In the genomic region with DNA sequence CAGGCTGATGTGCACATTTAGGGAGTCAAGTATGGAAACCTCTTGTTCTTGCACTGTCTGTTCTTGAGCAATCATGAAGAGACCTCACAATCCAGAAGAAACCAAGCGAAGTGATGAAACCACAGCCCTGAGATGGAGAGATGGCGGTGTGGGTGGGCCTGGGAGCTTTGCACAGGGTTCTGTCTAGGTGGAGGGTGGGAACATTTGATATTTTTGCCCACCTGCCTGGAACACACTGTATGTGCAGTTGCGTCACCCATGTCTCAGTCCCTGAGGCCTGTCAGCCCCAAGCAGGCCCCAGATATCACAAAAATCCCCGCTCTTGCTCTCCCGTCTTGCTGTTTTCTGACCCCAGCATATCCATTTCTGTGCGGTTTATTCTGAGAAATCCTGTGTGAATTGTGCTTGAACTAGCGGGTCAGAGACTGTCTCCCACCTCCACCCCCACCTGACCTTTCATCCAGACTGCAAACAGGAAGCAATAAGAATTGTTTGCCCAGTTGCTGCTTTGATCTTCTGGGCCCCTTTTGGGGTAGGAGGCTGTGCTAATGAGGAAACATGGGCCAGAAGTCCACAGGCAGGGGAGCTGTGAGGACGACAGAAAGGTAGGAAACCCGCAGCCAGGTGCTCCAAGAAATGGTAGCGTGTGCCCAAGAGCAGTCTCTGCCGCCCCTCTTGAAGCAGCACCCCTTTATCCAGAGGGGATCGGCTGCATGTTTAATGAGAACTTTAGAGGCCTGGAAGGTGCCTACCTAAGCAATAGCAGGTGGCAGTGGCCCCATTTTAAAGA, we compare ENCODE assay signal across 16 cellular contexts.
DNase-seq lines count a peak whose midpoint lies in the region; ATAC-seq and TF ChIP-seq lines count a peak whose summit lies in the region.
"Had no signal": no experiment of that assay in that cellular context is flagged by ENCODE, and none has a peak within 500 bp of the region (broad histone marks: within the 10 kb centered on the region; RNA-seq: fewer than 3 reads in every experiment).

No MANE protein-coding gene starts in this region.

- H3K27ac ChIP-seq in A673 (ENCODE audit: low read depth, low read length, poor library complexity, severe bottlenecking) = no peak overlapping the region

- BruUV-seq in Caco-2 (replicated peaks; lab: Mats Ljungman, UMichigan) (no TSS peak), A673 (replicated peaks; lab: Mats Ljungman, UMichigan) (no TSS peak)

- in situ Hi-C loops in ACHN (cut with HindIII; ENCODE audit: low pct_ligation_motif_present, low pct_unique_long_range_greater_than_20kb, low sequenced_read_pairs) = no loop called here

- TF ChIP-seq CTCF in Caco-2 (IDR thresholded peaks at IDR 0.05; ENCODE audit: insufficient read depth in 1 of 2, low read depth in 1 of 2, low read length in 1 of 2, severe bottlenecking in 1 of 2, unreplicated experiment in 1 of 2) = peak in 1 of 2 experiments; percentile 1
- no peak for TF ChIP-seq CTCF in A673 (conservative IDR thresholded peaks at IDR 0.05; ENCODE audit: low read depth, low read length)

- H3K4me3 ChIP-seq in Caco-2 (ENCODE audit: low read depth, low read length) (no peak overlapping the region), A673 (ENCODE audit: low read depth, low read length, poor library complexity, severe bottlenecking) (no peak overlapping the region)
- H3K4me3 ChIP-seq: dorsolateral prefrontal cortex had no signal

- H3K27me3 ChIP-seq in Caco-2 (replicated peaks; ENCODE audit: control insufficient read depth, insufficient read depth, low read length) (no peaks in the 10 kb centered on the region), A673 (replicated peaks; ENCODE audit: insufficient read depth, low read depth, low read length, poor library complexity) (no peaks in the 10 kb centered on the region)
- H3K27me3 ChIP-seq: dorsolateral prefrontal cortex had no signal

- H3K36me3 ChIP-seq in Caco-2 (ENCODE audit: control insufficient read depth, insufficient read depth, low read length) = no peaks in the 10 kb centered on the region; the same call in 1 of the 2 replicates
- H3K36me3 ChIP-seq in A673 (ENCODE audit: insufficient read depth, low read length, poor library complexity, severe bottlenecking) = no peaks in the 10 kb centered on the region

- DNase-seq in Caco-2 (peak; percentile 85 to 90), HT-29 (ENCODE audit: low spot score) (peak; percentile 22), SKM-1 treated with dmso at 0.1 percent for 144 hours (lab: John Stamatoyannopoulos, UW; ENCODE audit: unreplicated experiment) (peak; percentile 63), naive B cell (no peak), A673 (ENCODE audit: low spot score) (no peak), ACHN (no peak), superior temporal gyrus (ENCODE audit: extremely low spot score) (no peak)
- DNase-seq in activated T-cell treated with anti-CD3 and anti-CD28 coated beads, Interleukin-2, amount 50 U/mL, for 4 hours = no peak
- DNase-seq: activated CD4-positive, alpha-beta T cell treated with anti-CD3 and anti-CD28 coated beads for 4 hours; aorta; CD8-positive, alpha-beta T cell; dorsolateral prefrontal cortex; KG1; right cardiac atrium; stimulated activated CD4-positive, alpha-beta T cell treated with anti-CD3 and anti-CD28 coated beads, Interleukin-2, amount 100 ng/mL, for 48 hours had no signal

- CTCF ChIA-PET in Caco-2 (lab: Charles Lee) = interaction anchor here (0.5 to 0.7 kb wide), 2 partner anchors 10 to 23 kb away, joined by 3 to 4 read pairs; no protein-coding TSS in a partner anchor
- CTCF ChIA-PET in A673 (lab: Charles Lee) = no interaction called here

- peaks cover 44% of the 10 kb centered on the region for H3K4me1 Mint-ChIP-seq in Caco-2 (ENCODE audit: low read depth, unreplicated experiment)
- H3K4me1 Mint-ChIP-seq in naive B cell = peaks cover 37 to 61% (median 55%) of the 10 kb centered on the region in 3 donors
- peaks cover 5% of the 10 kb centered on the region for H3K4me1 Mint-ChIP-seq in activated T-cell treated with anti-CD3 and anti-CD28 coated beads, Interleukin-2, amount 50 U/mL, for 4 hours (ENCODE audit: low read depth)

- peak overlapping the region; percentile 53 for H3K27ac Mint-ChIP-seq in Caco-2 (ENCODE audit: unreplicated experiment)
- H3K27ac Mint-ChIP-seq in naive B cell = peak overlapping the region; percentile 4 to 97 (median 84)
- H3K27ac Mint-ChIP-seq: CD8-positive, alpha-beta T cell; T-cell had no signal

- H3K36me3 Mint-ChIP-seq in Caco-2 (ENCODE audit: insufficient read depth, unreplicated experiment) (peaks cover 58% of the 10 kb centered on the region), naive B cell (peaks cover 0 to 4% of the 10 kb centered on the region in 2 donors)
- peaks cover 14% of the 10 kb centered on the region for H3K36me3 Mint-ChIP-seq in activated T-cell treated with anti-CD3 and anti-CD28 coated beads, Interleukin-2, amount 50 U/mL, for 4 hours (ENCODE audit: insufficient read depth)

- H3K4me1 ChIP-seq in Caco-2 = peaks cover 43% of the 10 kb centered on the region
- peaks cover 29% of the 10 kb centered on the region for H3K4me1 ChIP-seq in A673 (ENCODE audit: insufficient read depth, low read length, poor library complexity, severe bottlenecking)

- POLR2A ChIA-PET in Caco-2 (lab: Charles Lee) (interaction anchor here (0.6 to 1.0 kb wide), 2 partner anchors 43 to 143 kb away, joined by 3 to 4 read pairs; no protein-coding TSS in a partner anchor), A673 (lab: Charles Lee; ENCODE audit: low non-redundant PET) (no interaction called here)

- no peaks in the 10 kb centered on the region for H3K27me3 Mint-ChIP-seq in Caco-2 (ENCODE audit: insufficient read depth, unreplicated experiment)
- no peaks in the 10 kb centered on the region for H3K27me3 Mint-ChIP-seq in naive B cell
- no peaks in the 10 kb centered on the region for H3K27me3 Mint-ChIP-seq in activated T-cell treated with anti-CD3 and anti-CD28 coated beads, Interleukin-2, amount 50 U/mL, for 4 hours (ENCODE audit: low read depth)
- H3K27me3 Mint-ChIP-seq: T-cell had no signal

- H3K9me3 Mint-ChIP-seq in Caco-2 (ENCODE audit: unreplicated experiment) (no peaks in the 10 kb centered on the region), naive B cell (no peaks in the 10 kb centered on the region)
- no peaks in the 10 kb centered on the region for H3K9me3 Mint-ChIP-seq in activated T-cell treated with anti-CD3 and anti-CD28 coated beads, Interleukin-2, amount 50 U/mL, for 4 hours
- H3K9me3 Mint-ChIP-seq: CD8-positive, alpha-beta T cell; T-cell had no signal

- intact Hi-C loops in Caco-2 (cut with micrococcal nuclease; ENCODE audit: unreplicated experiment) = loop anchor here (1.0 kb wide), 2 partner anchors 33 to 44 kb away; no protein-coding TSS in a partner anchor
- intact Hi-C loops in A673 (cut with micrococcal nuclease; ENCODE audit: unreplicated experiment) = no loop called here

- no peak for ATAC-seq in naive B cell (ENCODE audit: low read depth in 2 of 2)
- ATAC-seq in activated T-cell treated with anti-CD3 and anti-CD28 coated beads, Interleukin-2, amount 50 U/mL, for 4 hours = no peak
- ATAC-seq: CD8-positive, alpha-beta T cell; T-cell had no signal

- H3K9me3 ChIP-seq in Caco-2 (no peaks in the 10 kb centered on the region), A673 (ENCODE audit: low read depth, low read length, poor library complexity, severe bottlenecking) (no peaks in the 10 kb centered on the region)

- H3K4me3 Mint-ChIP-seq in Caco-2 (ENCODE audit: unreplicated experiment) = peak overlapping the region; percentile 51
- H3K4me3 Mint-ChIP-seq in naive B cell = peak overlapping the region in 2 of 8 donors; percentile 3 to 58
- H3K4me3 Mint-ChIP-seq in activated T-cell treated with anti-CD3 and anti-CD28 coated beads, Interleukin-2, amount 50 U/mL, for 4 hours = no peak overlapping the region
- H3K4me3 Mint-ChIP-seq: CD8-positive, alpha-beta T cell; T-cell had no signal

Comparison
In these comparisons a context has a peak if more than half of its experiments do, and no peak if none do; other contexts are left out.
1. DNase-seq: peak in Caco-2 (2 of 2), HT-29 (single experiment) and SKM-1 treated with dmso at 0.1 percent for 144 hours (single experiment); none in naive B cell (single experiment), A673 (single experiment), ACHN (single experiment), superior temporal gyrus (single experiment) and activated T-cell treated with anti-CD3 and anti-CD28 coated beads, Interleukin-2, amount 50 U/mL, for 4 hours (single experiment).